In genomic region chr5:157918811-157919742, GRCh38 we compare ENCODE assay signal across 10 cellular contexts.
DNase-seq lines count a peak whose midpoint lies in the region; ATAC-seq, FAIRE-seq and TF ChIP-seq lines count a peak whose summit lies in the region.
"Had no signal": no experiment of that assay in that cellular context is flagged by ENCODE, and none has a peak within 500 bp of the region (broad histone marks: within the 10 kb centered on the region; RNA-seq: fewer than 3 reads in every experiment).

No MANE protein-coding gene starts in this region.

- CTCF ChIA-PET in activated CD4-positive, alpha-beta memory T cell treated with anti-CD3 and anti-CD28 coated beads for 36 hours (lab: Charles Lee): interaction anchor here (0.6 to 3.9 kb wide), 17 partner anchors 14 to 157 kb away, joined by 3 to 38 read pairs (median 4); partner anchors contain the start of gene CLINT1

- no peak overlapping the region for H3K4me3 Mint-ChIP-seq in activated CD4-positive, alpha-beta memory T cell treated with anti-CD3 and anti-CD28 coated beads for 36 hours

- H3K9me3 Mint-ChIP-seq in activated CD4-positive, alpha-beta memory T cell treated with anti-CD3 and anti-CD28 coated beads for 36 hours: no peaks in the 10 kb centered on the region

- H3K4me3 ChIP-seq in ACC112 (ENCODE audit: low read depth, low read length): no peak overlapping the region
- H3K4me3 ChIP-seq in kidney (ENCODE audit: low read length in 2 of 2): no peak overlapping the region
- no peak overlapping the region for H3K4me3 ChIP-seq in WERI-Rb-1 (ENCODE audit: low read depth, low read length)
- H3K4me3 ChIP-seq: prostate gland had no signal

- H3K27ac Mint-ChIP-seq in activated CD4-positive, alpha-beta memory T cell treated with anti-CD3 and anti-CD28 coated beads for 36 hours: no peak overlapping the region

- H3K9me3 ChIP-seq in kidney (ENCODE audit: control insufficient read depth in 1 of 2, low read length in 2 of 2): no peaks in the 10 kb centered on the region
- H3K9me3 ChIP-seq in WERI-Rb-1 (ENCODE audit: severe bottlenecking): no peaks in the 10 kb centered on the region
- H3K9me3 ChIP-seq: prostate gland had no signal

- peak; percentile 52 for ATAC-seq in GM21447 (IDR thresholded peaks at IDR 0.05; ENCODE audit: unreplicated experiment)
- ATAC-seq in HG03175 (IDR thresholded peaks at IDR 0.05; ENCODE audit: unreplicated experiment): no peak
- ATAC-seq in GM18858 (IDR thresholded peaks at IDR 0.05; ENCODE audit: unreplicated experiment): no peak
- no peak for ATAC-seq in HG03025 (IDR thresholded peaks at IDR 0.05; ENCODE audit: low FRiP score, unreplicated experiment)

- H3K9ac ChIP-seq in kidney (ENCODE audit: low read length in 2 of 2): peak overlapping the region in 1 of 2 donors; percentile 60

- no peaks in the 10 kb centered on the region for H3K79me2 ChIP-seq in ACC112 (ENCODE audit: control insufficient read depth, insufficient read depth, low read length, unreplicated experiment)

- H3K27me3 Mint-ChIP-seq in activated CD4-positive, alpha-beta memory T cell treated with anti-CD3 and anti-CD28 coated beads for 36 hours: no peaks in the 10 kb centered on the region

- FAIRE-seq in kidney (lab: Jason Lieb, UNC): no peak

- H3K36me3 ChIP-seq in ACC112 (ENCODE audit: insufficient read depth, low read length): no peaks in the 10 kb centered on the region
- H3K36me3 ChIP-seq in kidney (ENCODE audit: control insufficient read depth in 1 of 2, insufficient read depth in 2 of 2, low read length in 2 of 2): no peaks in the 10 kb centered on the region
- H3K36me3 ChIP-seq in WERI-Rb-1: no peaks in the 10 kb centered on the region
- H3K36me3 ChIP-seq: prostate gland had no signal

- H3K4me1 ChIP-seq in ACC112 (ENCODE audit: control insufficient read depth, insufficient read depth, low read length, unreplicated experiment): peaks cover 16% of the 10 kb centered on the region
- peaks cover 18 to 26% of the 10 kb centered on the region in 2 donors for H3K4me1 ChIP-seq in kidney (ENCODE audit: control insufficient read depth in 1 of 2, insufficient read depth in 1 of 2, low read depth in 1 of 2, low read length in 2 of 2)
- H3K4me1 ChIP-seq: prostate gland had no signal

- no peaks in the 10 kb centered on the region for H3K36me3 Mint-ChIP-seq in activated CD4-positive, alpha-beta memory T cell treated with anti-CD3 and anti-CD28 coated beads for 36 hours

- POLR2A ChIA-PET in activated CD4-positive, alpha-beta memory T cell treated with anti-CD3 and anti-CD28 coated beads for 36 hours (lab: Charles Lee): no interaction called here

- peak; percentile 12 for DNase-seq in activated CD4-positive, alpha-beta memory T cell treated with anti-CD3 and anti-CD28 coated beads for 36 hours
- DNase-seq in kidney: no peak
- DNase-seq in WERI-Rb-1: no peak
- DNase-seq: NCI-H1930 had no signal

- H3K27me3 ChIP-seq in ACC112 (ENCODE audit: insufficient read depth, low read length) (no peaks in the 10 kb centered on the region), WERI-Rb-1 (ENCODE audit: insufficient read depth, low read depth, severe bottlenecking) (no peaks in the 10 kb centered on the region)

- H3K27ac ChIP-seq in ACC112 (ENCODE audit: low read depth, low read length) (no peak overlapping the region), kidney (ENCODE audit: low read depth in 2 of 2, low read length in 2 of 2) (peak overlapping the region; percentile 5 to 47), WERI-Rb-1 (no peak overlapping the region)

- H2AFZ ChIP-seq in ACC112 (ENCODE audit: low read length, unreplicated experiment): peak overlapping the region; percentile 0

- TF ChIP-seq CTCF in kidney (IDR thresholded peaks at IDR 0.05; ENCODE audit: borderline replicate concordance, extremely low read depth, insufficient read depth) (no peak), WERI-Rb-1 (IDR thresholded peaks at IDR 0.05; ENCODE audit: low read depth, low read length) (no peak)

- peaks cover 22% of the 10 kb centered on the region for H3K4me1 Mint-ChIP-seq in activated CD4-positive, alpha-beta memory T cell treated with anti-CD3 and anti-CD28 coated beads for 36 hours (ENCODE audit: low read depth)

- intact Hi-C loops in activated CD4-positive, alpha-beta memory T cell treated with anti-CD3 and anti-CD28 coated beads for 36 hours (cut with micrococcal nuclease): loop anchor here (1.0 to 10.0 kb wide), 3 partner anchors 61 to 154 kb away; no protein-coding TSS in a partner anchor
- intact Hi-C loops in kidney (cut with DNase I): no loop called here

Comparison
In these comparisons a context has a peak if more than half of its experiments do, and no peak if none do; other contexts are left out.
1. H3K27ac ChIP-seq: peak in kidney (2 of 2); none in ACC112 (single experiment) and WERI-Rb-1 (single experiment).